8 cellular contexts compared by ENCODE assay signal in genomic region chr5:80654054-80654390, GRCh38. TPM values are rescaled to one million over a fixed set of nuclear protein-coding genes. Genes with fewer than 3 reads are reported as not detected.
DNase-seq lines count a peak whose midpoint lies in the region; ATAC-seq and TF ChIP-seq lines count a peak whose summit lies in the region.

No MANE protein-coding gene starts in this region.

- H3K9me3 Mint-ChIP-seq in endodermal cell (no peaks in the 10 kb centered on the region), nephron progenitor cell (peaks cover 4% of the 10 kb centered on the region)

- peak overlapping the region; percentile 80 for H3K27ac Mint-ChIP-seq in endodermal cell
- no peak overlapping the region for H3K27ac Mint-ChIP-seq in nephron progenitor cell

- H3K36me3 ChIP-seq in BLaER1 (peaks cover 27% of the 10 kb centered on the region), endodermal cell (ENCODE audit: control insufficient read depth, insufficient read depth, low read length) (peaks cover 32% of the 10 kb centered on the region)

- peak overlapping the region; percentile 93 for H3K27ac ChIP-seq in BLaER1
- peak overlapping the region; percentile 72 for H3K27ac ChIP-seq in endodermal cell (ENCODE audit: low read depth, low read length)

- H3K4me3 ChIP-seq in BLaER1 (peak overlapping the region; percentile 83), endodermal cell (ENCODE audit: low read length) (peak overlapping the region; percentile 89)

- no peaks in the 10 kb centered on the region for H3K9me3 ChIP-seq in BLaER1
- H3K9me3 ChIP-seq in endodermal cell (ENCODE audit: control insufficient read depth, low read length): no peaks in the 10 kb centered on the region

- ATAC-seq in GM18511 (IDR thresholded peaks at IDR 0.05; ENCODE audit: unreplicated experiment) (peak; percentile 0), HG03469 (IDR thresholded peaks at IDR 0.05; ENCODE audit: unreplicated experiment) (no peak), GM18909 (IDR thresholded peaks at IDR 0.05; ENCODE audit: poor library complexity, unreplicated experiment) (no peak)

- H3K9ac ChIP-seq in BLaER1 (peak overlapping the region; percentile 89), endodermal cell (ENCODE audit: extremely low read depth, low read length, poor library complexity, severe bottlenecking) (peak overlapping the region; percentile 78)

- H3K4me3 Mint-ChIP-seq in endodermal cell: peak overlapping the region; percentile 71
- H3K4me3 Mint-ChIP-seq in nephron progenitor cell: peak overlapping the region; percentile 91

- peaks cover 26% of the 10 kb centered on the region for H3K36me3 Mint-ChIP-seq in endodermal cell (ENCODE audit: low read depth)
- H3K36me3 Mint-ChIP-seq in nephron progenitor cell (ENCODE audit: low read depth): peaks cover 36% of the 10 kb centered on the region

- no peak for TF ChIP-seq CTCF in endodermal cell (conservative IDR thresholded peaks at IDR 0.05)
- TF ChIP-seq CTCF in nephron progenitor cell (IDR thresholded peaks at IDR 0.05): no peak

- DNase-seq in RPMI7951 (ENCODE audit: low read depth) (peak; percentile 10), endodermal cell (peak; percentile 75), nephron progenitor cell (no peak)
- no peak for DNase-seq in NK-92 treated with Interleukin-12 subunit alpha and Interleukin-12 subunit beta, amount 100 ng/mL, for 24 hours (lab: John Stamatoyannopoulos, UW)

- no peaks in the 10 kb centered on the region for H3K27me3 Mint-ChIP-seq in endodermal cell (ENCODE audit: insufficient read depth)
- H3K27me3 Mint-ChIP-seq in nephron progenitor cell (ENCODE audit: low read depth, poor library complexity): no peaks in the 10 kb centered on the region

- no peaks in the 10 kb centered on the region for H3K27me3 ChIP-seq in BLaER1
- no peaks in the 10 kb centered on the region for H3K27me3 ChIP-seq in endodermal cell (ENCODE audit: control insufficient read depth, insufficient read depth, low read length, poor library complexity, severe bottlenecking)

- H4K20me1 ChIP-seq in BLaER1: peaks cover 17% of the 10 kb centered on the region

- peaks cover 16% of the 10 kb centered on the region for H3K4me1 Mint-ChIP-seq in endodermal cell
- H3K4me1 Mint-ChIP-seq in nephron progenitor cell: peaks cover 34% of the 10 kb centered on the region

- H3K4me1 ChIP-seq in BLaER1 (peaks cover 27% of the 10 kb centered on the region), endodermal cell (ENCODE audit: control insufficient read depth, insufficient read depth, low read length) (no peaks in the 10 kb centered on the region)

- H3K4me2 ChIP-seq in BLaER1: peak overlapping the region; percentile 93; the same call in 1 of the 2 replicates

- 0% methylated on average over 24 of the region's 24 CpGs; no CpG with 5 or more reads in 1 of the 2 experiments for WGBS in endodermal cell (ENCODE audit: insufficient coverage in 1 of 2, insufficient read length in 1 of 2), 2 experiments

RNA-seq across cellular contexts. Expression of gene MSH3, which starts 0.4 kb away (rescaled TPM):
- total RNA-seq in RPMI7951 (2014; rRNA removed; shearing (Covaris generic)): 6.6 and 10.1 TPM in 2 replicates
- total RNA-seq in endodermal cell: 10 to 100 TPM; 17.3 to 25.2 TPM
- polyA plus RNA-seq in endodermal cell (2013, experiment 1 of 2): 14.0 TPM
- polyA plus RNA-seq in endodermal cell (2013, experiment 2 of 2): 12.4 TPM

RNA-seq across cellular contexts. Expression of gene DHFR, which starts 0.8 kb away (rescaled TPM):
- total RNA-seq in RPMI7951 (2014; rRNA removed; shearing (Covaris generic)): 67.8 and 81.2 TPM in 2 replicates
- 10 to 100 TPM; 48.6 to 58.5 TPM for total RNA-seq in endodermal cell
- polyA plus RNA-seq in endodermal cell (2013, experiment 1 of 2): 72.5 TPM
- 60.0 TPM for polyA plus RNA-seq in endodermal cell (2013, experiment 2 of 2)

Comparison
In these comparisons a context has a peak if more than half of its experiments do, and no peak if none do; other contexts are left out.
1. DNase-seq: peak in RPMI7951 (single experiment) and endodermal cell (single experiment); none in nephron progenitor cell (single experiment) and NK-92 treated with Interleukin-12 subunit alpha and Interleukin-12 subunit beta, amount 100 ng/mL, for 24 hours (single experiment).